ENCODE assay signal across 8 cellular contexts in the genomic region with DNA sequence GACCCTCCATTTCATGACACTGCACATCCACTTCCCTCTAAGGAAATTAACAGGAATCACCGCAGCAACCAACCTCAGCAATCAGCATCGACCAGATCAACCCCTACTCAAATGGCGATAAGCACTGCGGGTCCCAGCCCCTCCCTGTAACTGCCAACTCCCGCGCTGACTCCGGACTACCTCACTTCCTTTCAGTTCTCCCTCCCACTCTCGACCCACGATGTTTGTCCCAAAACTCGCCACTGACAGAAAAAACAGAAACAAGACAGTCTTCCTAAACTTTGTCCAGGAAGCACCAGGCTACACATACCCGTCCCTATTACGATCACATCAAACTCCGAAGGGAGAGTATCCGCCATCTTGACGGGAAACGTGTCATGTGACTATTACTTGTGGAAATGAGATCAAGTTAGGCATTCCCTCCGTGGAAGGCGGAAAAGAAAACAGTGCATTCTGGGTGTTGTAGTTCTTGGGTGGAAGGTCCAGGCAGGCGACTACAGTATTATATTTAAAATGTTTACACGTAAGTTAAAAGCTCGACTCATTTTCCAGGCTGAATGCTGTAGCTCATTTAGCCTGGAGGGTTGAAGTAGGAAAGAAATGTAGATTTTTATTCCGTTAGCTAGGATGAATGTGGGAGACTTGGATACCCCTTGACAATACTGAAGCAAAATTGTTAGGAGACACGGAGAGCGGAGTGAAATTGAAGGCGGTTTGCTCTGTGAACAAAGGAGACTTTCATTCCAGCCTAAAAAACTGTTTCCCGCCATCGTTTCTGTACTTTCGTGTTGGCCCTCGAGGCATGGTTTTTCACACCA. TPM values are rescaled to one million over a fixed set of nuclear protein-coding genes. Genes with fewer than 3 reads are reported as not detected.
DNase-seq lines count a peak whose midpoint lies in the region; ATAC-seq and TF ChIP-seq lines count a peak whose summit lies in the region.

A gene with protein sequence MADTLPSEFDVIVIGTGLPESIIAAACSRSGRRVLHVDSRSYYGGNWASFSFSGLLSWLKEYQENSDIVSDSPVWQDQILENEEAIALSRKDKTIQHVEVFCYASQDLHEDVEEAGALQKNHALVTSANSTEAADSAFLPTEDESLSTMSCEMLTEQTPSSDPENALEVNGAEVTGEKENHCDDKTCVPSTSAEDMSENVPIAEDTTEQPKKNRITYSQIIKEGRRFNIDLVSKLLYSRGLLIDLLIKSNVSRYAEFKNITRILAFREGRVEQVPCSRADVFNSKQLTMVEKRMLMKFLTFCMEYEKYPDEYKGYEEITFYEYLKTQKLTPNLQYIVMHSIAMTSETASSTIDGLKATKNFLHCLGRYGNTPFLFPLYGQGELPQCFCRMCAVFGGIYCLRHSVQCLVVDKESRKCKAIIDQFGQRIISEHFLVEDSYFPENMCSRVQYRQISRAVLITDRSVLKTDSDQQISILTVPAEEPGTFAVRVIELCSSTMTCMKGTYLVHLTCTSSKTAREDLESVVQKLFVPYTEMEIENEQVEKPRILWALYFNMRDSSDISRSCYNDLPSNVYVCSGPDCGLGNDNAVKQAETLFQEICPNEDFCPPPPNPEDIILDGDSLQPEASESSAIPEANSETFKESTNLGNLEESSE (minus strand): TSS at position 385 of the 818 bp plus-strand sequence. CDS start 26 bp downstream, at position 359.

- POLR2A ChIA-PET in WTC11 (lab: Charles Lee) = no interaction called here

- peak within 1 kb of the TSS; percentile 59 to 69 (median 68) for H3K27ac ChIP-seq in right lobe of liver

- no peaks in the 10 kb centered on the region for H3K36me3 Mint-ChIP-seq in WTC11

- no peaks in the 10 kb centered on the region for H3K36me3 ChIP-seq in right lobe of liver

- peak; percentile 99 for ATAC-seq in HG03196 (IDR thresholded peaks at IDR 0.05; ENCODE audit: unreplicated experiment)
- peak; percentile 94 for ATAC-seq in WTC11
- ATAC-seq in right lobe of liver = peak; percentile 97 to 99 (median 99)

- no peaks in the 10 kb centered on the region for H3K4me1 ChIP-seq in right lobe of liver

- CTCF ChIA-PET in WTC11 (lab: Charles Lee) = no interaction called here

- H3K27ac Mint-ChIP-seq in WTC11 = peak within 1 kb of the TSS; percentile 60

- 19% methylated on average over 28 of the region's 29 CpGs for WGBS in right lobe of liver (ENCODE audit: insufficient coverage, low coverage, low lambda C conversion rate, missing lambda C conversion rate)

- no peak within 1 kb of the TSS for H3K4me3 Mint-ChIP-seq in WTC11

- TF ChIP-seq CTCF in WTC11 (IDR thresholded peaks at IDR 0.05) (no peak), right lobe of liver (IDR thresholded peaks at IDR 0.05) (no peak)

- peak; percentile 45 for TF ChIP-seq POLR2A in right lobe of liver (IDR thresholded peaks at IDR 0.05)

- intact Hi-C loops in right lobe of liver (cut with DNase I) = no loop called here

- peak within 1 kb of the TSS; percentile 46 to 65 (median 56) for H3K4me3 ChIP-seq in right lobe of liver

- H3K9me3 Mint-ChIP-seq in WTC11 = peaks cover 4% of the 10 kb centered on the region; the same call in 1 of the 2 replicates

- H3K27me3 Mint-ChIP-seq in WTC11 (ENCODE audit: low read depth) = no peaks in the 10 kb centered on the region

- H3K9me3 ChIP-seq in right lobe of liver = no peaks in the 10 kb centered on the region

- H3K27me3 ChIP-seq in right lobe of liver = no peaks in the 10 kb centered on the region

- DNase-seq in activated gamma-delta T cell treated with Interleukin-2 at 50 U/mL for 16 hours (peak; percentile 41), activated gamma-delta T cell (lab: John Stamatoyannopoulos, UW) (no peak), WTC11 (ENCODE audit: low spot score) (peak; percentile 21), dermis blood vessel endothelial cell (peak; percentile 89), right lobe of liver (peak; percentile 56 to 67 (median 60)), anterior cingulate cortex (lab: John Stamatoyannopoulos, UW) (no peak)
- peak; percentile 6 to 13 (median 9) for DNase-seq in stimulated activated CD4-positive, alpha-beta T cell treated with anti-CD3 and anti-CD28 coated beads, TNF-alpha, amount 100 ng/mL, for 1 hour (ENCODE audit: low read depth in 3 of 3, low spot score in 1 of 3)

- peaks cover 7% of the 10 kb centered on the region; the same call in 1 of the 2 replicates for H3K4me1 Mint-ChIP-seq in WTC11

TF ChIP-seq in WTC11, 78 proteins besides CTCF, POLR2A, EP300 and RAD21:
- no peak for TF ChIP-seq GRHL2 (CRISPR knock-in tag; IDR thresholded peaks at IDR 0.05; ENCODE audit: insufficient replicate concordance, severe bottlenecking)
- TF ChIP-seq, protein P1, sequence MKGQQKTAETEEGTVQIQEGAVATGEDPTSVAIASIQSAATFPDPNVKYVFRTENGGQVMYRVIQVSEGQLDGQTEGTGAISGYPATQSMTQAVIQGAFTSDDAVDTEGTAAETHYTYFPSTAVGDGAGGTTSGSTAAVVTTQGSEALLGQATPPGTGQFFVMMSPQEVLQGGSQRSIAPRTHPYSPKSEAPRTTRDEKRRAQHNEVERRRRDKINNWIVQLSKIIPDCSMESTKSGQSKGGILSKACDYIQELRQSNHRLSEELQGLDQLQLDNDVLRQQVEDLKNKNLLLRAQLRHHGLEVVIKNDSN (CRISPR knock-in tag; IDR thresholded peaks at IDR 0.05) = peak; percentile 88
- no peak for TF ChIP-seq JUN (CRISPR knock-in tag; IDR thresholded peaks at IDR 0.05)
- TF ChIP-seq, protein P2, sequence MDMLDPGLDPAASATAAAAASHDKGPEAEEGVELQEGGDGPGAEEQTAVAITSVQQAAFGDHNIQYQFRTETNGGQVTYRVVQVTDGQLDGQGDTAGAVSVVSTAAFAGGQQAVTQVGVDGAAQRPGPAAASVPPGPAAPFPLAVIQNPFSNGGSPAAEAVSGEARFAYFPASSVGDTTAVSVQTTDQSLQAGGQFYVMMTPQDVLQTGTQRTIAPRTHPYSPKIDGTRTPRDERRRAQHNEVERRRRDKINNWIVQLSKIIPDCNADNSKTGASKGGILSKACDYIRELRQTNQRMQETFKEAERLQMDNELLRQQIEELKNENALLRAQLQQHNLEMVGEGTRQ (CRISPR knock-in tag; IDR thresholded peaks at IDR 0.05) = peak; percentile 92
- TF ChIP-seq, protein P3, sequence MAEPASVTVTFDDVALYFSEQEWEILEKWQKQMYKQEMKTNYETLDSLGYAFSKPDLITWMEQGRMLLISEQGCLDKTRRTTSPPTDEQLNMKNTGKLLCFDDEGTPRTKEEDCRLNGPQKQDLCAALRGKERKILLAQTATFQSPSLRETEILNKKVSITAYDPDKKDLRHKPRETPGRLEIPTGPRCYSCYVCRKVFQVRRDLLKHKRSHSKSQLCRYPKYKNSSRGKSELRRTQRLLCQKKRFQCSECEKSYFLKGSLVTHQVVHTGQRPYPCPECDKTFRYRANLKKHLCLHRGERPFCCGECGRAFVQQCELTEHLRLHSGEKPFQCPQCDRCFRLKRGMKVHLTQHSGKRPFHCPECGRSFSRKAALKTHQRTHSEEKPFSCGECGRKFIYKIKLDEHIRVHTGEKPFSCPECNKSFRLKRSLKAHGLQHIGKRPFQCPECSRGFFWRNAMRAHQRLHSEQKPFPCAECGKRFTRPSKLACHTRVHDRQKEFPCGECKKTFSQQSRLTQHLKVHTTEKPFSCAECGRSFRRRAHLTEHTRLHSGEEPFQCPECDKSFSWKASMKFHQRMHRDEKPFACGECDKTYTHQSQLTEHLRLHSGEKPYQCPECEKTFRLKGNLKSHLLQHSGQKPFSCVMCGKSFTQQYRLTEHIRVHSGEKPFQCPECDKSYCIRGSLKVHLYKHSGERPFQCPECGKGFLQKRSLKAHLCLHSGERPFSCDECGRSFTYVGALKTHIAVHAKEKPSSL (CRISPR knock-in tag; conservative IDR thresholded peaks at IDR 0.05) = no peak
- TF ChIP-seq ZNF219 (CRISPR knock-in tag; IDR thresholded peaks at IDR 0.05; ENCODE audit: borderline replicate concordance) = no peak
TF ChIP-seq in WTC11: peak in this region for 2.

RNA-seq across cellular contexts. Expression of the gene that starts here (rescaled TPM):
- total RNA-seq in WTC11 (2021) = 13.0 to 18.1 TPM (median 16.9 TPM) in 3 replicates
- 22.1 and 24.2 TPM in 2 replicates for total RNA-seq in dermis blood vessel endothelial cell
- 10 to 100 TPM in 1 of 6 experiments, 1 to 10 TPM in 5; 8.1 to 13.6 (median 9.1) TPM for total RNA-seq in right lobe of liver

Comparison
In these comparisons a context has a peak if more than half of its experiments do, and no peak if none do; other contexts are left out.
1. DNase-seq: peak in activated gamma-delta T cell treated with Interleukin-2 at 50 U/mL for 16 hours (single experiment), WTC11 (single experiment), dermis blood vessel endothelial cell (single experiment), right lobe of liver (3 of 3) and stimulated activated CD4-positive, alpha-beta T cell treated with anti-CD3 and anti-CD28 coated beads, TNF-alpha, amount 100 ng/mL, for 1 hour (3 of 3); none in activated gamma-delta T cell (single experiment) and anterior cingulate cortex (0 of 58).
2. Peak in every context shown above with its lines, with median percentiles within 50 percentile points of each other: ATAC-seq.